In the genomic region with DNA sequence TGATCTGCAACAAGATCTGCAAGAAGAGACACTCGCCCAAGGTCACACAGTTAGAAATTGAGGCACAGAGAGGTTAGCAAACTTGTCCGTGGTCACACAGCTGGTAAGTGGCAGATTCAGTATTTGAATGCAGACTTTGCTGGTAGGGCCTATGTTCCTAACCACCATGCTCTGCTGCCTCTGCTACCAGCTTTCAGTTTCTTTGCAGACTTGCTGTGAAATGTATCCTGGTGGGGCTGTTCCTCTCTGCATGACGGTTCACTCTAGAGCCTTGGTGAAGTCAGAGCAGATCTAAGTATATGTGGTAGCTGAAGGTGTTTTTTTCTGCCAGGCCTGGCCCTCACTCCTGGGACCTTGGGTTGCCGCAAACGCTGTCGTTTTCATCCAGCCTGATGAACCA, we compare ENCODE assay signal across 29 cellular contexts.
"Had no signal": no experiment of that assay in that cellular context is flagged by ENCODE, and none has a peak within 500 bp of the region (broad histone marks: within the 10 kb centered on the region; RNA-seq: fewer than 3 reads in every experiment).

No MANE protein-coding gene starts in this region.

- H3K27ac ChIP-seq: ascending aorta, cardiac muscle cell, VCaP had no signal

- H3K4me3 ChIP-seq: ascending aorta, cardiac muscle cell had no signal

- H3K36me3 ChIP-seq: ascending aorta, cardiac muscle cell had no signal

- DNase-seq: activated B cell treated with CpG ODN at 0.5 μM for 24 hours; activated CD4-positive, alpha-beta memory T cell treated with anti-CD3 and anti-CD28 coated beads, Interleukin-2, amount 10 ng/mL, durations not matched to agents 7 days and 5 days; activated CD4-positive, alpha-beta T cell treated with anti-CD3 and anti-CD28 coated beads for 48 hours; activated CD4-positive, alpha-beta T cell treated with anti-CD3 and anti-CD28 coated beads, Interleukin-2, amount 10 ng/mL, durations not matched to agents 7 days and 5 days; activated CD4-positive, alpha-beta T cell treated with anti-CD3 and anti-CD28 coated beads, Interleukin-2, amount 50 U/mL, for 48 hours; activated CD4-positive, CD25-positive, alpha-beta regulatory T cell treated with anti-CD3 and anti-CD28 coated beads, Interleukin-2, amount 50 U/mL, for 72 hours; activated CD8-positive, alpha-beta memory T cell treated with anti-CD3 and anti-CD28 coated beads for 24 hours; activated CD8-positive, alpha-beta memory T cell treated with anti-CD3 and anti-CD28 coated beads, Interleukin-2, amount 10 ng/mL, durations not matched to agents 7 days and 5 days; activated CD8-positive, alpha-beta memory T cell treated with anti-CD3 and anti-CD28 coated beads, Interleukin-2, amount 50 U/mL, for 48 hours; activated CD8-positive, alpha-beta T cell treated with anti-CD3 and anti-CD28 coated beads, Interleukin-2, amount 10 ng/mL, durations not matched to agents 7 days and 5 days; activated effector memory CD4-positive, alpha-beta T cell treated with Interleukin-2 at 50 U/mL for 16 hours; activated gamma-delta T cell; activated naive CD4-positive, alpha-beta T cell treated with anti-CD3 and anti-CD28 coated beads, Interleukin-2, amount 10 ng/mL, durations not matched to agents 7 days and 5 days; activated naive CD4-positive, alpha-beta T cell treated with Interleukin-2 at 50 U/mL for 16 hours; activated naive CD8-positive, alpha-beta T cell treated with anti-CD3 and anti-CD28 coated beads, Interleukin-2, amount 10 ng/mL, durations not matched to agents 7 days and 5 days; activated naive CD8-positive, alpha-beta T cell treated with anti-CD3 and anti-CD28 coated beads, Interleukin-2, amount 50 U/mL, for 24 hours; activated T-cell treated with anti-CD3 and anti-CD28 coated beads, Interleukin-2, amount 50 U/mL, for 24 hours; activated T-cell treated with anti-CD3 and anti-CD28 coated beads, Interleukin-2, amount 50 U/mL, for 48 hours; amygdala; anterior cingulate cortex; caudate nucleus; cerebellar nuclear complex; T-helper 2 cell; T-helper 9 cell had no signal

- H3K4me1 ChIP-seq: ascending aorta had no signal

- ATAC-seq: activated CD8-positive, alpha-beta memory T cell treated with anti-CD3 and anti-CD28 coated beads, Interleukin-2, amount 10 ng/mL, durations not matched to agents 7 days and 5 days; activated CD8-positive, alpha-beta T cell treated with anti-CD3 and anti-CD28 coated beads, Interleukin-2, amount 10 ng/mL, durations not matched to agents 7 days and 5 days; activated naive CD8-positive, alpha-beta T cell treated with anti-CD3 and anti-CD28 coated beads, Interleukin-2, amount 50 U/mL, for 24 hours had no signal

- H3K27me3 ChIP-seq: ascending aorta, cardiac muscle cell had no signal

- H3K9me3 ChIP-seq: ascending aorta had no signal

- FAIRE-seq: bronchial epithelial cell, TTC549 had no signal
